9 cellular contexts compared by ENCODE assay signal in genomic region chr18:79987566-79987965, GRCh38. TPM values are rescaled to one million over a fixed set of nuclear protein-coding genes. Genes with fewer than 3 reads are reported as not detected.
DNase-seq lines count a peak whose midpoint lies in the region; ATAC-seq, FAIRE-seq and TF ChIP-seq lines count a peak whose summit lies in the region.
"Had no signal": no experiment of that assay in that cellular context is flagged by ENCODE, and none has a peak within 500 bp of the region (broad histone marks: within the 10 kb centered on the region; RNA-seq: fewer than 3 reads in every experiment).

No MANE protein-coding gene starts in this region.

- CTCF ChIA-PET in Calu3 (lab: Charles Lee) = interaction anchor here (0.6 kb wide), 2 partner anchors 24 to 31 kb away, joined by 3 read pairs; no protein-coding TSS in a partner anchor
- CTCF ChIA-PET in PC-3 (lab: Charles Lee) = no interaction called here

- H3K9me3 ChIP-seq in PC-3 (ENCODE audit: low read length) = no peaks in the 10 kb centered on the region
- no peaks in the 10 kb centered on the region for H3K9me3 ChIP-seq in pancreas

- FAIRE-seq in pancreas (lab: Jason Lieb, UNC) = no peak

- no peak for TF ChIP-seq CTCF in Calu3 (IDR thresholded peaks at IDR 0.05; ENCODE audit: unreplicated experiment)
- TF ChIP-seq CTCF in PC-3 (conservative IDR thresholded peaks at IDR 0.05; ENCODE audit: low read depth, low read length) = no peak
- no peak for TF ChIP-seq CTCF in epithelial cell of esophagus (IDR thresholded peaks at IDR 0.05; ENCODE audit: insufficient read depth, low read depth, low read length, missing control alignments)
- TF ChIP-seq CTCF in pancreas (IDR thresholded peaks at IDR 0.05) = no peak

- H3K9me2 ChIP-seq in PC-3 (replicated peaks; ENCODE audit: low read length) = no peaks in the 10 kb centered on the region

- peaks cover 8% of the 10 kb centered on the region for H3K4me1 Mint-ChIP-seq in Calu3 (ENCODE audit: low read depth, unreplicated experiment)

- H2AFZ ChIP-seq in PC-3 (ENCODE audit: low read length) = no peak overlapping the region; the same call in 1 of the 2 replicates

- H3K36me3 ChIP-seq in PC-3 (ENCODE audit: low read depth, low read length) = peaks cover 24% of the 10 kb centered on the region; the same call in 1 of the 2 replicates
- H3K36me3 ChIP-seq in pancreas = no peaks in the 10 kb centered on the region

- BruUV-seq in Calu3 (replicated peaks; lab: Mats Ljungman, UMichigan) (TSS peak; percentile 55), PC-3 (replicated peaks; lab: Mats Ljungman, UMichigan) (TSS peak; percentile 50)

- H3K27ac ChIP-seq in PC-3 (ENCODE audit: low read length) = peak overlapping the region; percentile 79
- peak overlapping the region in 2 of 4 donors; percentile 97 to 98 for H3K27ac ChIP-seq in pancreas

- H3K4me3 ChIP-seq in PC-3 (ENCODE audit: low read length) (peak overlapping the region; percentile 90), epithelial cell of esophagus (ENCODE audit: low read length) (peak overlapping the region; percentile 86), pancreas (peak overlapping the region; percentile 84 to 96 (median 88))

- no peaks in the 10 kb centered on the region for H3K9me3 Mint-ChIP-seq in Calu3 (ENCODE audit: low read depth, unreplicated experiment)

- peaks cover 63% of the 10 kb centered on the region for H3K79me2 ChIP-seq in PC-3 (ENCODE audit: low read length)

- peaks cover 37% of the 10 kb centered on the region for H3K36me3 Mint-ChIP-seq in Calu3 (ENCODE audit: insufficient read depth, unreplicated experiment)

- POLR2A ChIA-PET in PC-3 (lab: Charles Lee; ENCODE audit: unreplicated experiment) = interaction anchor here (0.7 kb wide), 1 partner anchor 37 kb away, joined by 3 read pairs; no protein-coding TSS in a partner anchor

- ATAC-seq in PC-3 (no peak), pancreas (no peak), HG03571 (IDR thresholded peaks at IDR 0.05; ENCODE audit: unreplicated experiment) (no peak), HG03378 (IDR thresholded peaks at IDR 0.05; ENCODE audit: unreplicated experiment) (no peak)

- H3K27me3 Mint-ChIP-seq in Calu3 (ENCODE audit: unreplicated experiment) = no peaks in the 10 kb centered on the region

- peaks cover 51% of the 10 kb centered on the region for H4K20me1 ChIP-seq in PC-3 (ENCODE audit: low read length)

- peak overlapping the region; percentile 96 for H3K4me2 ChIP-seq in PC-3 (ENCODE audit: low read length)

- DNase-seq in Calu3 = no peak
- no peak for DNase-seq in PC-3
- peak; percentile 43 for DNase-seq in epithelial cell of esophagus (ENCODE audit: low read depth)
- no peak for DNase-seq in pancreas
- no peak for DNase-seq in occipital lobe (lab: John Stamatoyannopoulos, UW)
- no peak for DNase-seq in activated CD4-positive, alpha-beta T cell treated with anti-CD3 and anti-CD28 coated beads for 48 hours

- H3K9ac ChIP-seq in PC-3 (ENCODE audit: low read length) = peak overlapping the region; percentile 99

- H3K4me3 Mint-ChIP-seq in Calu3 (ENCODE audit: low read depth, unreplicated experiment) = peak overlapping the region; percentile 73

- WGBS in pancreas, 2 donors = 0% methylated on average over 6 of the region's 6 CpGs

- H3F3A ChIP-seq in PC-3 (ENCODE audit: low read length, unreplicated experiment) = no peaks in the 10 kb centered on the region

- peaks cover 15% of the 10 kb centered on the region for H3K4me1 ChIP-seq in PC-3 (ENCODE audit: insufficient read depth, low read length)
- peaks cover 0 to 23% (median 11%) of the 10 kb centered on the region in 3 donors for H3K4me1 ChIP-seq in pancreas

- H3K27ac Mint-ChIP-seq in Calu3 (ENCODE audit: unreplicated experiment) = peak overlapping the region; percentile 42

- H3K27me3 ChIP-seq in PC-3 (ENCODE audit: low read length) (no peaks in the 10 kb centered on the region), pancreas (no peaks in the 10 kb centered on the region)

- intact Hi-C loops in Calu3 (cut with micrococcal nuclease; ENCODE audit: unreplicated experiment) = loop anchor here (10.0 kb wide), 2 partner anchors 47 to 127 kb away; partner anchors contain the start of gene RBFA
- intact Hi-C loops in PC-3 (cut with micrococcal nuclease) = loop anchor here (2.0 to 10.0 kb wide), 2 partner anchors 39 to 53 kb away; no protein-coding TSS in a partner anchor
- intact Hi-C loops in pancreas (cut with DNase I) = no loop called here

RNA-seq across cellular contexts. Expression of gene TXNL4A, which starts 0.8 kb away (rescaled TPM):
- total RNA-seq in Calu3 (2022) (64.1 and 75.9 TPM in 2 replicates), PC-3 (2014; rRNA removed) (148 and 159 TPM in 2 replicates), pancreas (10 to 100 TPM; 40.5 to 60.8 (median 46.0) TPM), occipital lobe (36.7 TPM)
- polyA plus RNA-seq in pancreas = 10 to 100 TPM; 50.9 to 64.6 TPM

RNA-seq across cellular contexts. Expression of gene HSBP1L1, which starts 23.1 kb away (rescaled TPM):
- total RNA-seq in Calu3 (2022) (17.9 and 18.8 TPM in 2 replicates), PC-3 (2014; rRNA removed) (45.7 and 56.8 TPM in 2 replicates), pancreas (10 to 100 TPM in 5 of 6 donors, 1 to 10 TPM in 1; 9.2 to 14.6 (median 12.7) TPM), occipital lobe (2.5 TPM)
- 10 to 100 TPM; 42.9 to 43.6 TPM for polyA plus RNA-seq in pancreas
- total RNA-seq: HT1080 had no signal

RNA-seq across cellular contexts. Expression of gene SLC66A2, which starts 36.1 kb away (rescaled TPM):
- total RNA-seq in Calu3 (2022) = 19.5 and 23.4 TPM in 2 replicates
- total RNA-seq in PC-3 (2014; rRNA removed) = 52.8 and 66.9 TPM in 2 replicates
- 10 to 100 TPM; 19.6 to 24.3 (median 21.7) TPM for total RNA-seq in pancreas
- 10 to 100 TPM; 34.1 to 36.1 TPM for polyA plus RNA-seq in pancreas
- 31.0 TPM for total RNA-seq in occipital lobe

RNA-seq across cellular contexts. Expression of gene RBFA, which starts 46.7 kb away (rescaled TPM):
- total RNA-seq in Calu3 (2022) = 20.5 TPM in 2 replicates
- 38.9 and 50.7 TPM in 2 replicates for total RNA-seq in PC-3 (2014; rRNA removed)
- 10 to 100 TPM; 10.5 to 15.3 (median 11.2) TPM for total RNA-seq in pancreas
- 10 to 100 TPM; 14.3 to 19.5 TPM for polyA plus RNA-seq in pancreas
- 58.6 TPM for total RNA-seq in occipital lobe

Comparison
In these comparisons a context has a peak if more than half of its experiments do, and no peak if none do; other contexts are left out.
1. intact Hi-C loops: an anchor here in Calu3 (10.0 kb wide) and PC-3 (2.0 to 10.0 kb wide); none called in pancreas.